In genomic region chr16:29310852-29311314, GRCh38 we compare ENCODE assay signal across 13 cellular contexts.
A peak's percentile ranks its signal among the peaks of the same experiment; 100 is the strongest.
DNase-seq lines count a peak whose midpoint lies in the region; ATAC-seq and TF ChIP-seq lines count a peak whose summit lies in the region.
"Had no signal": no experiment of that assay in that cellular context is flagged by ENCODE, and none has a peak within 500 bp of the region (broad histone marks: within the 10 kb centered on the region; RNA-seq: fewer than 3 reads in every experiment).

No MANE protein-coding gene starts in this region.

- WGBS in prostate gland = 32% methylated on average over 11 of the region's 11 CpGs

- DNase-seq in AG20443 (ENCODE audit: low spot score) = peak; percentile 72
- peak; percentile 68 for DNase-seq in left ventricle myocardium superior
- DNase-seq in prostate gland (ENCODE audit: low spot score) = peak; percentile 37
- no peak for DNase-seq in NCI-H69 (lab: John Stamatoyannopoulos, UW)
- DNase-seq in COLO668 (lab: John Stamatoyannopoulos, UW; ENCODE audit: unreplicated experiment) = no peak
- no peak for DNase-seq in NCI-H748 treated with DMSO at 0.1 percent for 48 hours (lab: John Stamatoyannopoulos, UW)
- DNase-seq: activated CD8-positive, alpha-beta memory T cell treated with anti-CD3 and anti-CD28 coated beads, Interleukin-2, amount 50 U/mL, for 4 hours; activated naive CD8-positive, alpha-beta T cell treated with anti-CD3 and anti-CD28 coated beads, Interleukin-2, amount 10 ng/mL, durations not matched to agents 7 days and 5 days; MV-4-11 had no signal

- H3K4me1 ChIP-seq in prostate gland (replicated peaks) = no peaks in the 10 kb centered on the region
- H3K4me1 ChIP-seq: BLaER1 had no signal

- no peak for TF ChIP-seq POLR2A in prostate gland (IDR thresholded peaks at IDR 0.05)

- no peaks in the 10 kb centered on the region for H3K27me3 ChIP-seq in prostate gland (replicated peaks; ENCODE audit: insufficient read depth)
- H3K27me3 ChIP-seq: BLaER1 had no signal

- no peak overlapping the region for H3K4me3 ChIP-seq in prostate gland
- H3K4me3 ChIP-seq: BLaER1 had no signal

- ATAC-seq in left ventricle myocardium superior (peak; percentile 38), GM18520 (IDR thresholded peaks at IDR 0.05; ENCODE audit: unreplicated experiment) (no peak)
- ATAC-seq: activated CD4-positive, CD25-positive, alpha-beta regulatory T cell treated with anti-CD3 and anti-CD28 coated beads, Interleukin-2, amount 50 U/mL, for 24 hours had no signal

- intact Hi-C loops in left ventricle myocardium superior (cut with micrococcal nuclease) (no loop called here), prostate gland (cut with DNase I) (loop anchor here (10.0 kb wide), 1 partner anchor 196 kb away; no protein-coding TSS in a partner anchor)

- TF ChIP-seq CTCF in VCaP (conservative IDR thresholded peaks at IDR 0.05) (peak; percentile 58), prostate gland (IDR thresholded peaks at IDR 0.05) (peak in 1 of 4 experiments; percentile 25)

- H3K36me3 ChIP-seq in prostate gland = no peaks in the 10 kb centered on the region
- H3K36me3 ChIP-seq: BLaER1 had no signal

- H3K9me3 ChIP-seq in prostate gland = no peaks in the 10 kb centered on the region
- H3K9me3 ChIP-seq: BLaER1 had no signal

- H3K27ac ChIP-seq in VCaP = peak overlapping the region; percentile 56
- H3K27ac ChIP-seq in prostate gland = peak overlapping the region in 1 of 2 donors; percentile 51
- H3K27ac ChIP-seq: BLaER1 had no signal

Comparison
In these comparisons a context has a peak if more than half of its experiments do, and no peak if none do; other contexts are left out.
1. DNase-seq: peak in AG20443 (single experiment), left ventricle myocardium superior (single experiment) and prostate gland (single experiment); none in NCI-H69 (single experiment), COLO668 (single experiment) and NCI-H748 treated with DMSO at 0.1 percent for 48 hours (single experiment).